In the genomic region with DNA sequence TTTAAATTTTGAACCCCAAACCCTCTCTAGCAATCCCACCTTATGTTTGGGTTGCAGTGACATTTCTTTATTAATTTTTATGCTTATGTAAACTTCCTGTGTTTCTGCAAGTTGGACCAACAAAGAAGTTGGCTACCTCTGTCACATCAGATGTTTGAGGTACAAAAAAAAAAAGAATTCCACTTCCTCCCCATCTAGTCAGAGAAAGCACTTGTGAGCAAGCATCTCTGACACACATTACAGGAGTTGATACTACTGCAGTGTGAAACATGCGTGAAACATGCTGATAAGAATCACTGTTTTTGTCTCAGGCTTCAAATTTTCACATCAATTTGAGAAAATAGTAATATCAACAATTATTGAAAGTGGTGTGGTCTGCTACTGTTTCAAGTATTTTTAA, we compare ENCODE assay signal across 10 cellular contexts. TPM values are rescaled to one million over a fixed set of nuclear protein-coding genes. Genes with fewer than 3 reads are reported as not detected.
DNase-seq lines count a peak whose midpoint lies in the region; ATAC-seq and TF ChIP-seq lines count a peak whose summit lies in the region.
"Had no signal": no experiment of that assay in that cellular context is flagged by ENCODE, and none has a peak within 500 bp of the region (broad histone marks: within the 10 kb centered on the region; RNA-seq: fewer than 3 reads in every experiment).

No MANE protein-coding gene starts in this region.

- H3K9me3 ChIP-seq in RWPE2 (ENCODE audit: severe bottlenecking): no peaks in the 10 kb centered on the region
- H3K9me3 ChIP-seq in spleen: no peaks in the 10 kb centered on the region

- 21 to 48% (median 36%) methylated on average over 1 of the region's 1 CpG for WGBS in spleen, 5 donors

- peaks cover 17% of the 10 kb centered on the region for H3K36me3 ChIP-seq in RWPE2 (ENCODE audit: low read depth)
- H3K36me3 ChIP-seq in spleen: peaks cover 0 to 19% (median 0%) of the 10 kb centered on the region in 6 donors

- H3K27ac ChIP-seq in RWPE2 (ENCODE audit: poor library complexity, severe bottlenecking) (peak overlapping the region; percentile 78), spleen (peak overlapping the region; percentile 9 to 100 (median 99))

- H3K4me1 ChIP-seq in RWPE2 (ENCODE audit: insufficient read depth, poor library complexity, severe bottlenecking) (peaks cover 16% of the 10 kb centered on the region), spleen (peaks cover 28 to 63% (median 38%) of the 10 kb centered on the region in 6 donors)

- peak; percentile 10 to 20 for ATAC-seq in activated CD4-positive, CD25-positive, alpha-beta regulatory T cell treated with anti-CD3 and anti-CD28 coated beads, Interleukin-2, amount 50 U/mL, for 24 hours
- ATAC-seq in RWPE2 (ENCODE audit: low read depth) (no peak), GM21526 (IDR thresholded peaks at IDR 0.05; ENCODE audit: low FRiP score, unreplicated experiment) (no peak), HG03469 (IDR thresholded peaks at IDR 0.05; ENCODE audit: unreplicated experiment) (no peak)

- no peak for TF ChIP-seq POLR2A in spleen (IDR thresholded peaks at IDR 0.05)

- DNase-seq in activated CD4-positive, CD25-positive, alpha-beta regulatory T cell (lab: John Stamatoyannopoulos, UW): no peak
- DNase-seq in RWPE2 (ENCODE audit: low spot score) (no peak), fibroblast of pulmonary artery (ENCODE audit: low read depth) (no peak), spleen (no peak), NCI-H1417 (lab: John Stamatoyannopoulos, UW) (no peak)

- H3K27me3 ChIP-seq in RWPE2 (ENCODE audit: insufficient read depth, poor library complexity, severe bottlenecking) (no peaks in the 10 kb centered on the region), spleen (replicated peaks in 1 of 7) (no peaks in the 10 kb centered on the region)

- no peak for TF ChIP-seq CTCF in RWPE2 (IDR thresholded peaks at IDR 0.05; ENCODE audit: poor library complexity, severe bottlenecking)
- no peak for TF ChIP-seq CTCF in fibroblast of pulmonary artery (IDR thresholded peaks at IDR 0.05; ENCODE audit: low read length, missing control alignments)
- TF ChIP-seq CTCF in spleen (IDR thresholded peaks at IDR 0.05 in 8 of 11, conservative IDR thresholded peaks at IDR 0.05 in 3 of 11): no peak

- peak overlapping the region; percentile 85 for H3K4me3 ChIP-seq in RWPE2 (ENCODE audit: severe bottlenecking)
- H3K4me3 ChIP-seq in fibroblast of pulmonary artery (replicated peaks; ENCODE audit: low read depth, low read length): peak overlapping the region; percentile 65
- H3K4me3 ChIP-seq in spleen: peak overlapping the region in 5 of 8 donors; percentile 71 to 84 (median 83)

- intact Hi-C loops in spleen (cut with DNase I; ENCODE audit: low total_unique reads): no loop called here

RNA-seq across cellular contexts. Expression of a gene that starts 1.3 kb away (rescaled TPM):
- total RNA-seq in spleen: not detected
- not detected for polyA plus RNA-seq in spleen
- total RNA-seq: kidney epithelial cell had no signal
- polyA plus RNA-seq: BJ had no signal

RNA-seq across cellular contexts. Expression of a gene that starts 47.2 kb away (rescaled TPM):
- 10 to 100 TPM; 43.3 to 91.8 (median 67.6) TPM for total RNA-seq in spleen
- 1 to 10 TPM; 1.9 to 5.3 (median 2.0) TPM for polyA plus RNA-seq in spleen

RNA-seq across cellular contexts. Expression of a gene that starts 47.3 kb away (rescaled TPM):
- total RNA-seq in spleen: 10 to 100 TPM; 23.8 to 42.2 (median 37.0) TPM
- 10 to 100 TPM; 68.2 to 74.6 (median 71.2) TPM for polyA plus RNA-seq in spleen

Comparison
In these comparisons a context has a peak if more than half of its experiments do, and no peak if none do; other contexts are left out.
1. ATAC-seq: peak in activated CD4-positive, CD25-positive, alpha-beta regulatory T cell treated with anti-CD3 and anti-CD28 coated beads, Interleukin-2, amount 50 U/mL, for 24 hours (2 of 2); none in RWPE2 (single experiment), GM21526 (single experiment) and HG03469 (single experiment).
2. Peak in every context shown above with its lines, with median percentiles within 50 percentile points of each other: H3K4me3 ChIP-seq.